ENCODE assay signal across 8 cellular contexts in the genomic region with DNA sequence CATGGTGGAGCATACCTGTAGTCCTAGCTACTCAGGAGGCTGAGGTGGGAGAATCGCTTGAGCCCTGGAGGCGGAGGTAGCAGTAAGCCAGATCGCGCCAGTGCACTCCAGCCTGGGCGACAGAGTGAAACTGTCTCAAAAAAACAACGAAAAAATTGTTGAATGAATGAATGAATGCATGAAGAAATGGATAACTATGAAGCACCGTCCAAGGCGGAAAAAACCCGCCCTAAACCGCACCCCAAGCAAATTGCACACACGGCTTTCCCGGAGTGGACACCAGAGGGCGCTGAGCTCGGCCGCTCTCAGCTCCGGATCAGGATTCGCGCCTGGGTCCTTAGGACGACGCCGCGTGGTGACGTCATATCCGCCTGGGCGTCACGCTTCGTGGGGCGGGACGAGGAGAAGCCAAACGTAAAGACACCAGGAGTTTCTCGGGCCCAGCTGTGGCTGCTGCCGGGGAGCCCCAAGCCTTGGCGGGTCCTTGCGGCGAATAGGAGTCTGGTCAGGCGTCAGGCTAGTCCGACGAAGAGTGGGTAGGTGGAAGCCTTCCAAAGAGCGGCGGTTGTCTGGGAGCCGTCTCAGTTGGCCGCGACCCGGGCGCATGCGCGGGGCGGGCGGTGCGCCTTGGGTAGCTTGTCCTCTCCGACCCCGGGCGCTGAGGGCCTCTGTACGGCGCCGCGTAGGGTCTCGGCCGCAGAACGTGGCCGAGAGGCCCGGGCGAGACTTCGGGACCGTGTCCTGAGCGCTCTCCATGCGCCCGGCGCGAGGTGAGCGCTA. TPM values are rescaled to one million over a fixed set of nuclear protein-coding genes. Genes with fewer than 3 reads are reported as not detected.
A peak's percentile ranks its signal among the peaks of the same experiment; 100 is the strongest.
DNase-seq lines count a peak whose midpoint lies in the region; TF ChIP-seq lines count a peak whose summit lies in the region.

Gene HTD2, plus strand, starts transcription at position 639 of the 780 bp plus-strand sequence. CDS start 11,094 bp downstream, outside the sequence.
Gene RPP14, plus strand, starts transcription at position 364 of the 780 bp plus-strand sequence. CDS start 4,085 bp downstream, outside the sequence.

- no CpG with 5 or more reads among the region's 71 CpGs for WGBS in neuronal stem cell (ENCODE audit: extremely low coverage in 2 of 2, insufficient read length in 2 of 2, insufficient replicate concordance in 1 of 2), 2 donors

- no peak within 1 kb of the TSS for H2BK12ac ChIP-seq in neuronal stem cell (ENCODE audit: low read length)

- peak within 1 kb of the TSS; percentile 99 for H3K4me3 Mint-ChIP-seq in activated naive CD4-positive, alpha-beta T cell treated with anti-CD3 and anti-CD28 coated beads for 36 hours

- CTCF ChIA-PET in activated naive CD4-positive, alpha-beta T cell treated with anti-CD3 and anti-CD28 coated beads for 36 hours (lab: Charles Lee) = interaction anchor here (0.6 to 5.3 kb wide), 51 partner anchors 9 to 714 kb away, joined by 3 to 40 read pairs (median 5); partner anchors contain the start of genes FLNB, KCTD6 and PXK

- H3K4me1 ChIP-seq in neuronal stem cell (ENCODE audit: control insufficient read depth in 2 of 2, insufficient read depth in 1 of 2, low read depth in 1 of 2, low read length in 2 of 2) = peaks cover 6% of the 10 kb centered on the region in 2 donors

- H3K27me3 ChIP-seq in neuronal stem cell (ENCODE audit: control insufficient read depth in 3 of 3, insufficient read depth in 3 of 3, low read depth in 1 of 3, low read length in 3 of 3) = peaks cover 0 to 10% (median 2%) of the 10 kb centered on the region in 3 experiments

- DNase-seq in HFF-Myc (ENCODE audit: extremely low read depth, low read depth) (peak; percentile 90), MV-4-11 (lab: John Stamatoyannopoulos, UW) (peak; percentile 95), SK-MEL-5 (ENCODE audit: low read depth, low spot score) (peak; percentile 96), foreskin melanocyte (peak; percentile 96), neuronal stem cell (ENCODE audit: low spot score) (peak; percentile 96), substantia nigra (lab: John Stamatoyannopoulos, UW) (peak; percentile 86 to 100 (median 96))
- peak; percentile 99 for DNase-seq in activated naive CD4-positive, alpha-beta T cell treated with anti-CD3 and anti-CD28 coated beads for 36 hours

- H4K8ac ChIP-seq in neuronal stem cell (ENCODE audit: low read depth, low read length) = no peak within 1 kb of the TSS

- H3K9me3 Mint-ChIP-seq in activated naive CD4-positive, alpha-beta T cell treated with anti-CD3 and anti-CD28 coated beads for 36 hours = peaks cover 2% of the 10 kb centered on the region

- H3K27me3 Mint-ChIP-seq in activated naive CD4-positive, alpha-beta T cell treated with anti-CD3 and anti-CD28 coated beads for 36 hours (ENCODE audit: low read depth) = peaks cover 5% of the 10 kb centered on the region

- peak within 1 kb of the TSS; percentile 85 for H3K4me2 ChIP-seq in neuronal stem cell (ENCODE audit: insufficient read depth, low read length, poor library complexity, severe bottlenecking)

- peak within 1 kb of the TSS; percentile 14 for H3K14ac ChIP-seq in neuronal stem cell (ENCODE audit: low read length)

- TF ChIP-seq CTCF in HFF-Myc (IDR thresholded peaks at IDR 0.05; ENCODE audit: low read depth, low read length, missing control alignments) = peak; percentile 97

- peak within 1 kb of the TSS; percentile 97 for H2BK5ac ChIP-seq in neuronal stem cell (ENCODE audit: low read length)

- H2BK120ac ChIP-seq in neuronal stem cell (ENCODE audit: low read depth, low read length) = no peak within 1 kb of the TSS

- H3K27ac ChIP-seq in neuronal stem cell (replicated peaks; ENCODE audit: low read length) = peak within 1 kb of the TSS; percentile 94
- H3K27ac ChIP-seq in substantia nigra (ENCODE audit: low read depth, low read length, poor library complexity, severe bottlenecking) = peak within 1 kb of the TSS; percentile 98

- H3K18ac ChIP-seq in neuronal stem cell (ENCODE audit: low read length) = peak within 1 kb of the TSS; percentile 100

- no peak within 1 kb of the TSS for H3K23ac ChIP-seq in neuronal stem cell (ENCODE audit: low read depth, low read length, poor library complexity)

- peaks cover 4 to 35% of the 10 kb centered on the region in 2 donors for H3K36me3 ChIP-seq in neuronal stem cell (replicated peaks in 1 of 2; ENCODE audit: control insufficient read depth in 2 of 2, insufficient read depth in 2 of 2, low read length in 2 of 2)

- intact Hi-C loops in activated naive CD4-positive, alpha-beta T cell treated with anti-CD3 and anti-CD28 coated beads for 36 hours (cut with micrococcal nuclease) = loop anchor here (1.0 to 5.0 kb wide), 16 partner anchors 15 to 709 kb away; partner anchors contain the start of genes ABHD6, ARF4, FLNB and KCTD6

- peak within 1 kb of the TSS; percentile 89 for H3K9ac ChIP-seq in neuronal stem cell (ENCODE audit: low read depth, low read length, poor library complexity)

- no peak within 1 kb of the TSS for H3K4ac ChIP-seq in neuronal stem cell (ENCODE audit: low read length)

- peaks cover 15% of the 10 kb centered on the region for H3K36me3 Mint-ChIP-seq in activated naive CD4-positive, alpha-beta T cell treated with anti-CD3 and anti-CD28 coated beads for 36 hours (ENCODE audit: low read depth)

- H4K91ac ChIP-seq in neuronal stem cell (ENCODE audit: low read depth, low read length, poor library complexity) = no peak within 1 kb of the TSS

- no peaks in the 10 kb centered on the region for H3K9me3 ChIP-seq in neuronal stem cell (replicated peaks in 1 of 2; ENCODE audit: control insufficient read depth in 2 of 2, insufficient read depth in 1 of 2, low read depth in 1 of 2, low read length in 2 of 2)

- peaks cover 5% of the 10 kb centered on the region for H3K79me1 ChIP-seq in neuronal stem cell (ENCODE audit: low read depth, low read length)

- in situ Hi-C loops in SK-MEL-5 (cut with HindIII; ENCODE audit: low pct_unique_long_range_greater_than_20kb, low sequenced_read_pairs) = no loop called here

- H2AK5ac ChIP-seq in neuronal stem cell (ENCODE audit: low read depth, low read length) = peak within 1 kb of the TSS; percentile 36

- H2BK15ac ChIP-seq in neuronal stem cell (ENCODE audit: low read length) = peak within 1 kb of the TSS; percentile 77

- H2AFZ ChIP-seq in neuronal stem cell (ENCODE audit: low read length) = peak within 1 kb of the TSS; percentile 93

- H3K4me3 ChIP-seq in GM08714 (ENCODE audit: low read length) (peak within 1 kb of the TSS; percentile 83), HFF-Myc (replicated peaks; ENCODE audit: low read depth, low read length) (peak within 1 kb of the TSS; percentile 97), neuronal stem cell (ENCODE audit: low read length in 2 of 2) (peak within 1 kb of the TSS; percentile 75 to 96)

- peak within 1 kb of the TSS; percentile 96 for H3K27ac Mint-ChIP-seq in activated naive CD4-positive, alpha-beta T cell treated with anti-CD3 and anti-CD28 coated beads for 36 hours

- peaks cover 26% of the 10 kb centered on the region for H3K4me1 Mint-ChIP-seq in activated naive CD4-positive, alpha-beta T cell treated with anti-CD3 and anti-CD28 coated beads for 36 hours (ENCODE audit: low read depth)

RNA-seq across cellular contexts. Expression of gene HTD2, which starts in this region (rescaled TPM):
- total RNA-seq in SK-MEL-5 (2014; rRNA removed; shearing (Covaris generic)) = 11.2 and 14.4 TPM in 2 replicates
- 9.7 and 13.8 TPM in 2 replicates for polyA plus RNA-seq in SK-MEL-5 (2015; cell fraction: cytosol; rRNA removed)
- 2.9 and 3.0 TPM in 2 replicates for polyA plus RNA-seq in SK-MEL-5 (2015; cell fraction: nucleus; rRNA removed)
- 1 to 10 TPM; 6.9 to 8.1 TPM for total RNA-seq in activated naive CD4-positive, alpha-beta T cell treated with anti-CD3 and anti-CD28 coated beads for 36 hours
- polyA plus RNA-seq in neuronal stem cell (2013, experiment 1 of 2) = 4.9 TPM
- 4.5 TPM for polyA plus RNA-seq in neuronal stem cell (2013, experiment 2 of 2)

RNA-seq across cellular contexts. Expression of gene RPP14, which starts in this region (rescaled TPM):
- total RNA-seq in SK-MEL-5 (2014; rRNA removed; shearing (Covaris generic)) = 25.4 and 26.4 TPM in 2 replicates
- polyA plus RNA-seq in SK-MEL-5 (2015; cell fraction: cytosol; rRNA removed) = 16.9 and 18.1 TPM in 2 replicates
- polyA plus RNA-seq in SK-MEL-5 (2015; cell fraction: nucleus; rRNA removed) = 18.2 and 23.8 TPM in 2 replicates
- total RNA-seq in activated naive CD4-positive, alpha-beta T cell treated with anti-CD3 and anti-CD28 coated beads for 36 hours = 10 to 100 TPM; 12.1 to 14.4 TPM
- polyA plus RNA-seq in neuronal stem cell (2013, experiment 1 of 2) = 14.4 TPM
- 16.0 TPM for polyA plus RNA-seq in neuronal stem cell (2013, experiment 2 of 2)

Comparison
In these comparisons a context has a peak if more than half of its experiments do, and no peak if none do; other contexts are left out.
1. Peak in every context shown above with its lines: DNase-seq, H3K4me3 ChIP-seq and H3K27ac ChIP-seq.